Comparison of ENCODE assay signal across 8 cellular contexts in genomic region chr19:2720777-2721569, GRCh38. TPM values are rescaled to one million over a fixed set of nuclear protein-coding genes. Genes with fewer than 3 reads are reported as not detected.
A peak's percentile ranks its signal among the peaks of the same experiment; 100 is the strongest.
DNase-seq lines count a peak whose midpoint lies in the region; ATAC-seq and TF ChIP-seq lines count a peak whose summit lies in the region.

A gene with protein sequence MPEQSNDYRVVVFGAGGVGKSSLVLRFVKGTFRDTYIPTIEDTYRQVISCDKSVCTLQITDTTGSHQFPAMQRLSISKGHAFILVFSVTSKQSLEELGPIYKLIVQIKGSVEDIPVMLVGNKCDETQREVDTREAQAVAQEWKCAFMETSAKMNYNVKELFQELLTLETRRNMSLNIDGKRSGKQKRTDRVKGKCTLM (minus strand): TSS chr19:2721372. CDS start chr19:2717806, 3,566 bp downstream.

- WGBS in stomach, 5 donors: 0 to 1% (median 1%) methylated on average over 21 to 82 of the region's 100 CpGs; no CpG with 5 or more reads in 1 of the 5 donors

- ATAC-seq in GM21423 (IDR thresholded peaks at IDR 0.05; ENCODE audit: unreplicated experiment) (no peak), GM18498 (IDR thresholded peaks at IDR 0.05; ENCODE audit: unreplicated experiment) (no peak)

- H3K4me3 ChIP-seq in iPS-15b (ENCODE audit: low read depth, low read length): peak within 1 kb of the TSS; percentile 56
- peak within 1 kb of the TSS; percentile 52 to 56 (median 53) for H3K4me3 ChIP-seq in stomach

- H3K9ac ChIP-seq in iPS-15b (ENCODE audit: low read depth, low read length): no peak within 1 kb of the TSS

- H3K36me3 ChIP-seq in iPS-15b (ENCODE audit: control insufficient read depth, insufficient read depth, low read length) (peaks cover 4% of the 10 kb centered on the region), stomach (no peaks in the 10 kb centered on the region)

- TF ChIP-seq POLR2A in stomach (IDR thresholded peaks at IDR 0.05): no peak

- intact Hi-C loops in stomach (cut with DNase I; ENCODE audit: low total_unique reads): no loop called here

- DNase-seq in NCI-H345 (lab: John Stamatoyannopoulos, UW): peak; percentile 12
- DNase-seq in NCI-H345 treated with DMSO at 0.1 percent for 48 hours (lab: John Stamatoyannopoulos, UW; ENCODE audit: unreplicated experiment): no peak
- DNase-seq in stomach: no peak
- DNase-seq in NCI-H1048 (lab: John Stamatoyannopoulos, UW): no peak

- TF ChIP-seq CTCF in stomach (IDR thresholded peaks at IDR 0.05): no peak

- H3K4me1 ChIP-seq in iPS-15b (ENCODE audit: control insufficient read depth, insufficient read depth, low read length): peaks cover 2% of the 10 kb centered on the region
- peaks cover 25 to 43% (median 39%) of the 10 kb centered on the region in 4 donors for H3K4me1 ChIP-seq in stomach

- peak within 1 kb of the TSS; percentile 64 for H3K27ac ChIP-seq in angular gyrus (ENCODE audit: low read depth, low read length)
- peak within 1 kb of the TSS in 2 of 5 donors; percentile 2 to 71 for H3K27ac ChIP-seq in stomach

- H3K9me3 ChIP-seq in iPS-15b (ENCODE audit: control insufficient read depth, insufficient read depth, low read length): no peaks in the 10 kb centered on the region
- peaks cover 0 to 2% (median under 1%) of the 10 kb centered on the region in 4 donors for H3K9me3 ChIP-seq in stomach

- no peak for TF ChIP-seq EP300 in stomach (IDR thresholded peaks at IDR 0.05)

- H3K27me3 ChIP-seq in iPS-15b (ENCODE audit: control insufficient read depth, insufficient read depth, low read length) (no peaks in the 10 kb centered on the region), stomach (peaks cover 5 to 67% (median 38%) of the 10 kb centered on the region in 3 donors)

RNA-seq across cellular contexts. Expression of the gene that starts here (rescaled TPM):
- 1 to 10 TPM in 2 of 5 donors, under 1 TPM in 2, not detected in 1; 0.73 to 2.9 (median 1.0) TPM for total RNA-seq in stomach
- polyA plus RNA-seq in stomach: 1 to 10 TPM; 2.1 to 8.4 (median 2.8) TPM
